In genomic region chr17:75406222-75406615, GRCh38 we compare ENCODE assay signal across 8 cellular contexts. TPM values are rescaled to one million over a fixed set of nuclear protein-coding genes. Genes with fewer than 3 reads are reported as not detected.
DNase-seq lines count a peak whose midpoint lies in the region; ATAC-seq and TF ChIP-seq lines count a peak whose summit lies in the region.

No MANE protein-coding gene starts in this region.

- no peaks in the 10 kb centered on the region for H3K9me3 ChIP-seq in CD8-positive, alpha-beta memory T cell (ENCODE audit: low read length)
- no peaks in the 10 kb centered on the region for H3K9me3 ChIP-seq in right atrium auricular region
- no peaks in the 10 kb centered on the region for H3K9me3 ChIP-seq in skeletal muscle satellite cell (replicated peaks; ENCODE audit: low read length)

- no peak for DNase-seq in CD8-positive, alpha-beta memory T cell
- peak; percentile 33 for DNase-seq in activated CD8-positive, alpha-beta T cell treated with anti-CD3 and anti-CD28 coated beads, Interleukin-2, amount 10 ng/mL, durations not matched to agents 7 days and 5 days
- DNase-seq in right atrium auricular region (ENCODE audit: low spot score), result no peak
- no peak for DNase-seq in T-helper 9 cell

- POLR2A ChIA-PET in CD8-positive, alpha-beta memory T cell (lab: Charles Lee), result interaction anchor here (0.5 to 1.5 kb wide), 15 partner anchors 10 to 533 kb away, joined by 3 to 17 read pairs (median 4); partner anchors contain the start of genes FDXR, GGA3, MIF4GD and MRPS7
- POLR2A ChIA-PET in activated CD8-positive, alpha-beta T cell treated with anti-CD3 and anti-CD28 coated beads, Interleukin-2, amount 10 ng/mL, durations not matched to agents 7 days and 5 days (lab: Charles Lee), result interaction anchor here (0.6 to 2.6 kb wide), 17 partner anchors 9 to 144 kb away, joined by 3 to 14 read pairs (median 5); partner anchors contain the start of genes GGA3, MIF4GD, MRPS7 and SLC25A19

- CTCF ChIA-PET in CD8-positive, alpha-beta memory T cell (lab: Charles Lee), result interaction anchor here (1.0 to 8.0 kb wide), 12 partner anchors 10 to 292 kb away, joined by 3 to 78 read pairs (median 4); partner anchors contain the start of genes MIF4GD and SLC25A19
- CTCF ChIA-PET in activated CD8-positive, alpha-beta T cell treated with anti-CD3 and anti-CD28 coated beads, Interleukin-2, amount 10 ng/mL, durations not matched to agents 7 days and 5 days (lab: Charles Lee), result interaction anchor here (0.7 to 3.6 kb wide), 15 partner anchors 11 to 252 kb away, joined by 3 to 34 read pairs (median 4); partner anchors contain the start of genes JPT1, MIF4GD, SLC25A19 and TSEN54

- no peak for TF ChIP-seq CTCF in right atrium auricular region (IDR thresholded peaks at IDR 0.05)

- H3K9me3 Mint-ChIP-seq in CD8-positive, alpha-beta memory T cell, result no peaks in the 10 kb centered on the region
- no peaks in the 10 kb centered on the region for H3K9me3 Mint-ChIP-seq in activated CD8-positive, alpha-beta T cell treated with anti-CD3 and anti-CD28 coated beads, Interleukin-2, amount 10 ng/mL, durations not matched to agents 7 days and 5 days (ENCODE audit: insufficient read depth)

- H3K4me1 Mint-ChIP-seq in CD8-positive, alpha-beta memory T cell, result peaks cover 36 to 44% (median 42%) of the 10 kb centered on the region in 3 donors
- peaks cover 51% of the 10 kb centered on the region for H3K4me1 Mint-ChIP-seq in activated CD8-positive, alpha-beta T cell treated with anti-CD3 and anti-CD28 coated beads, Interleukin-2, amount 10 ng/mL, durations not matched to agents 7 days and 5 days (ENCODE audit: low read depth)

- H3K27me3 ChIP-seq in CD8-positive, alpha-beta memory T cell (ENCODE audit: insufficient read depth, low read length, poor library complexity, severe bottlenecking), result no peaks in the 10 kb centered on the region
- no peaks in the 10 kb centered on the region for H3K27me3 ChIP-seq in right atrium auricular region
- H3K27me3 ChIP-seq in skeletal muscle satellite cell (ENCODE audit: control insufficient read depth, insufficient read depth, low read length), result peaks cover 3% of the 10 kb centered on the region

- peaks cover 36% of the 10 kb centered on the region for H3K4me1 ChIP-seq in CD8-positive, alpha-beta memory T cell (ENCODE audit: insufficient read depth, low read length)
- H3K4me1 ChIP-seq in right atrium auricular region (peaks cover 0 to 19% of the 10 kb centered on the region in 2 donors), skeletal muscle satellite cell (ENCODE audit: control insufficient read depth, insufficient read depth, low read length) (peaks cover 8% of the 10 kb centered on the region)

- peaks cover 0 to 4% of the 10 kb centered on the region in 2 donors for H3K27me3 Mint-ChIP-seq in CD8-positive, alpha-beta memory T cell
- H3K27me3 Mint-ChIP-seq in activated CD8-positive, alpha-beta T cell treated with anti-CD3 and anti-CD28 coated beads, Interleukin-2, amount 10 ng/mL, durations not matched to agents 7 days and 5 days (ENCODE audit: low read depth), result no peaks in the 10 kb centered on the region

- no peak overlapping the region for H3K27ac ChIP-seq in CD8-positive, alpha-beta memory T cell (ENCODE audit: low read depth, low read length)
- H3K27ac ChIP-seq in right atrium auricular region, result peak overlapping the region; percentile 85 to 93

- peak overlapping the region; percentile 76 for H3K9ac ChIP-seq in skeletal muscle satellite cell (ENCODE audit: low read depth, low read length)

- no peaks in the 10 kb centered on the region for H3K36me3 ChIP-seq in CD8-positive, alpha-beta memory T cell (ENCODE audit: insufficient read depth, low read length)
- no peaks in the 10 kb centered on the region for H3K36me3 ChIP-seq in right atrium auricular region
- H3K36me3 ChIP-seq in skeletal muscle satellite cell (ENCODE audit: insufficient read depth, low read length), result no peaks in the 10 kb centered on the region

- H3K4me3 ChIP-seq in CD8-positive, alpha-beta memory T cell (ENCODE audit: low read length), result peak overlapping the region; percentile 62
- H3K4me3 ChIP-seq in right atrium auricular region (peak overlapping the region; percentile 73 to 98), skeletal muscle satellite cell (ENCODE audit: low read length) (peak overlapping the region; percentile 81)

- H3K36me3 Mint-ChIP-seq in CD8-positive, alpha-beta memory T cell, result peaks cover 0 to 19% (median 0%) of the 10 kb centered on the region in 3 donors
- H3K36me3 Mint-ChIP-seq in activated CD8-positive, alpha-beta T cell treated with anti-CD3 and anti-CD28 coated beads, Interleukin-2, amount 10 ng/mL, durations not matched to agents 7 days and 5 days (ENCODE audit: low read depth), result peaks cover 9% of the 10 kb centered on the region

- H3K4me2 ChIP-seq in skeletal muscle satellite cell (ENCODE audit: low read length), result peak overlapping the region; percentile 98

- ATAC-seq in HG03378 (IDR thresholded peaks at IDR 0.05; ENCODE audit: unreplicated experiment) (peak; percentile 10), HG02759 (IDR thresholded peaks at IDR 0.05; ENCODE audit: unreplicated experiment) (no peak), HG02571 (IDR thresholded peaks at IDR 0.05; ENCODE audit: unreplicated experiment) (no peak)
- ATAC-seq in activated CD8-positive, alpha-beta T cell treated with anti-CD3 and anti-CD28 coated beads, Interleukin-2, amount 10 ng/mL, durations not matched to agents 7 days and 5 days, result no peak

- peak overlapping the region; percentile 45 to 87 (median 72) for H3K27ac Mint-ChIP-seq in CD8-positive, alpha-beta memory T cell
- peak overlapping the region; percentile 95 for H3K27ac Mint-ChIP-seq in activated CD8-positive, alpha-beta T cell treated with anti-CD3 and anti-CD28 coated beads, Interleukin-2, amount 10 ng/mL, durations not matched to agents 7 days and 5 days

- peak overlapping the region; percentile 93 to 98 (median 97) for H3K4me3 Mint-ChIP-seq in CD8-positive, alpha-beta memory T cell
- H3K4me3 Mint-ChIP-seq in activated CD8-positive, alpha-beta T cell treated with anti-CD3 and anti-CD28 coated beads, Interleukin-2, amount 10 ng/mL, durations not matched to agents 7 days and 5 days, result peak overlapping the region; percentile 97

RNA-seq across cellular contexts. Expression of gene GRB2, which starts 0.7 kb away (rescaled TPM):
- total RNA-seq in CD8-positive, alpha-beta memory T cell, result 100 to 1,000 TPM; 180 to 189 TPM
- 158 TPM for polyA plus RNA-seq in CD8-positive, alpha-beta memory T cell
- total RNA-seq in activated CD8-positive, alpha-beta T cell treated with anti-CD3 and anti-CD28 coated beads, Interleukin-2, amount 10 ng/mL, durations not matched to agents 7 days and 5 days, result 100 to 1,000 TPM; 166 to 178 TPM
- total RNA-seq in right atrium auricular region, result 100 to 1,000 TPM in 1 of 2 donors, 10 to 100 TPM in 1; 80.8 to 112 TPM
- 72.1 and 75.8 TPM in 2 replicates for total RNA-seq in skeletal muscle satellite cell (2012; rRNA removed)

RNA-seq across cellular contexts. Expression of gene TMEM94, which starts 50.2 kb away (rescaled TPM):
- total RNA-seq in CD8-positive, alpha-beta memory T cell, result 10 to 100 TPM; 63.3 to 66.0 TPM
- 18.8 TPM for polyA plus RNA-seq in CD8-positive, alpha-beta memory T cell
- total RNA-seq in activated CD8-positive, alpha-beta T cell treated with anti-CD3 and anti-CD28 coated beads, Interleukin-2, amount 10 ng/mL, durations not matched to agents 7 days and 5 days, result 10 to 100 TPM; 81.9 to 84.8 TPM
- 10 to 100 TPM; 56.3 to 61.6 TPM for total RNA-seq in right atrium auricular region
- total RNA-seq in skeletal muscle satellite cell (2012; rRNA removed), result 10.4 and 14.4 TPM in 2 replicates
